ENCODE assay signal across 8 cellular contexts in genomic region chr6:5135783-5136376, GRCh38. TPM values are rescaled to one million over a fixed set of nuclear protein-coding genes. Genes with fewer than 3 reads are reported as not detected.
A peak's percentile ranks its signal among the peaks of the same experiment; 100 is the strongest.
DNase-seq lines count a peak whose midpoint lies in the region; ATAC-seq and TF ChIP-seq lines count a peak whose summit lies in the region.

No MANE protein-coding gene starts in this region.

- H3K4me1 ChIP-seq in cardiac muscle cell (ENCODE audit: low read depth) (no peaks in the 10 kb centered on the region), right cardiac atrium (ENCODE audit: control insufficient read depth, insufficient read depth, low read length) (no peaks in the 10 kb centered on the region), foreskin keratinocyte (no peaks in the 10 kb centered on the region)

- no peak overlapping the region for H3K4me3 Mint-ChIP-seq in activated CD8-positive, alpha-beta memory T cell treated with anti-CD3 and anti-CD28 coated beads, Interleukin-2, amount 10 ng/mL, durations not matched to agents 7 days and 5 days

- no peaks in the 10 kb centered on the region for H3K27me3 Mint-ChIP-seq in activated CD8-positive, alpha-beta memory T cell treated with anti-CD3 and anti-CD28 coated beads, Interleukin-2, amount 10 ng/mL, durations not matched to agents 7 days and 5 days

- H3K27ac ChIP-seq in cardiac muscle cell, result no peak overlapping the region
- H3K27ac ChIP-seq in right cardiac atrium (ENCODE audit: low read length), result no peak overlapping the region
- no peak overlapping the region for H3K27ac ChIP-seq in foreskin keratinocyte

- H3K4me3 ChIP-seq in cardiac muscle cell (no peak overlapping the region), right cardiac atrium (ENCODE audit: low read length) (no peak overlapping the region)

- no peaks in the 10 kb centered on the region for H3K9me3 Mint-ChIP-seq in activated CD8-positive, alpha-beta memory T cell treated with anti-CD3 and anti-CD28 coated beads, Interleukin-2, amount 10 ng/mL, durations not matched to agents 7 days and 5 days (ENCODE audit: low read depth)

- WGBS in right cardiac atrium, result 50% methylated on average over 9 of the region's 9 CpGs

- TF ChIP-seq CTCF in cardiac muscle cell (IDR thresholded peaks at IDR 0.05; ENCODE audit: low read depth, low read length) (peak; percentile 61), foreskin keratinocyte (conservative IDR thresholded peaks at IDR 0.05) (peak; percentile 67)

- ATAC-seq in right cardiac atrium (no peak), foreskin keratinocyte (peak; percentile 74), HG03521 (IDR thresholded peaks at IDR 0.05; ENCODE audit: unreplicated experiment) (no peak), HG02759 (IDR thresholded peaks at IDR 0.05; ENCODE audit: unreplicated experiment) (no peak)
- ATAC-seq in activated CD8-positive, alpha-beta memory T cell treated with anti-CD3 and anti-CD28 coated beads, Interleukin-2, amount 10 ng/mL, durations not matched to agents 7 days and 5 days, result peak; percentile 84

- H3K36me3 Mint-ChIP-seq in activated CD8-positive, alpha-beta memory T cell treated with anti-CD3 and anti-CD28 coated beads, Interleukin-2, amount 10 ng/mL, durations not matched to agents 7 days and 5 days, result no peaks in the 10 kb centered on the region

- CTCF ChIA-PET in activated CD8-positive, alpha-beta memory T cell treated with anti-CD3 and anti-CD28 coated beads, Interleukin-2, amount 10 ng/mL, durations not matched to agents 7 days and 5 days (lab: Charles Lee), result interaction anchor here (1.3 kb wide), 1 partner anchor 167 kb away, joined by 4 read pairs; no protein-coding TSS in a partner anchor

- H3K27me3 ChIP-seq in cardiac muscle cell (no peaks in the 10 kb centered on the region), right cardiac atrium (ENCODE audit: control insufficient read depth, insufficient read depth) (no peaks in the 10 kb centered on the region), foreskin keratinocyte (no peaks in the 10 kb centered on the region)

- no peaks in the 10 kb centered on the region for H3K36me3 ChIP-seq in cardiac muscle cell

- H3K4me1 Mint-ChIP-seq in activated CD8-positive, alpha-beta memory T cell treated with anti-CD3 and anti-CD28 coated beads, Interleukin-2, amount 10 ng/mL, durations not matched to agents 7 days and 5 days, result peaks cover 4% of the 10 kb centered on the region

- H3K27ac Mint-ChIP-seq in activated CD8-positive, alpha-beta memory T cell treated with anti-CD3 and anti-CD28 coated beads, Interleukin-2, amount 10 ng/mL, durations not matched to agents 7 days and 5 days, result no peak overlapping the region

- intact Hi-C loops in right cardiac atrium (cut with DNase I), result no loop called here

- H3K9me3 ChIP-seq in cardiac muscle cell (ENCODE audit: low read depth), result no peaks in the 10 kb centered on the region
- no peaks in the 10 kb centered on the region for H3K9me3 ChIP-seq in right cardiac atrium (ENCODE audit: control insufficient read depth, low read length)

- peak in 1 of 2 donors; percentile 45 for DNase-seq in cardiac muscle cell (ENCODE audit: low read depth in 1 of 2, low spot score in 1 of 2)
- DNase-seq in right cardiac atrium, result no peak
- peak; percentile 42 for DNase-seq in NCI-H460 (ENCODE audit: extremely low read depth, low read depth)
- peak; percentile 66 for DNase-seq in activated CD8-positive, alpha-beta memory T cell treated with anti-CD3 and anti-CD28 coated beads, Interleukin-2, amount 10 ng/mL, durations not matched to agents 7 days and 5 days
- DNase-seq in foreskin keratinocyte, result no peak
- peak; percentile 16 for DNase-seq in stimulated activated CD4-positive, alpha-beta T cell treated with anti-CD3 and anti-CD28 coated beads, Interleukin-2, amount 100 ng/mL, for 4 hours (ENCODE audit: low read depth)

RNA-seq across cellular contexts. Expression of gene PPP1R3G, which starts 50.7 kb away (rescaled TPM):
- total RNA-seq in cardiac muscle cell (6.1 and 7.6 TPM in 2 replicates), right cardiac atrium (10 to 100 TPM in 3 of 4 donors, 1 to 10 TPM in 1; 6.7 to 19.5 (median 16.2) TPM), foreskin keratinocyte (0.07 and 0.10 TPM in 2 replicates)
- polyA plus RNA-seq in cardiac muscle cell (2.6 and 6.3 TPM in 2 replicates), right cardiac atrium (10.9 TPM), foreskin keratinocyte (0.06 and 0.09 TPM in 2 replicates)
- 0.22 and 0.40 TPM in 2 replicates for total RNA-seq in NCI-H460 (2014; rRNA removed; shearing (Covaris generic))
- polyA plus RNA-seq in NCI-H460 (2014; cell fraction: nucleus; rRNA removed), result 0.07 TPM in 1 of 2 replicates, not detected in the other
- not detected for total RNA-seq in activated CD8-positive, alpha-beta memory T cell treated with anti-CD3 and anti-CD28 coated beads, Interleukin-2, amount 10 ng/mL, durations not matched to agents 7 days and 5 days

Comparison
In these comparisons a context has a peak if more than half of its experiments do, and no peak if none do; other contexts are left out.
1. DNase-seq: peak in NCI-H460 (single experiment), activated CD8-positive, alpha-beta memory T cell treated with anti-CD3 and anti-CD28 coated beads, Interleukin-2, amount 10 ng/mL, durations not matched to agents 7 days and 5 days (single experiment) and stimulated activated CD4-positive, alpha-beta T cell treated with anti-CD3 and anti-CD28 coated beads, Interleukin-2, amount 100 ng/mL, for 4 hours (single experiment); none in right cardiac atrium (0 of 3) and foreskin keratinocyte (0 of 2).
2. ATAC-seq: peak in activated CD8-positive, alpha-beta memory T cell treated with anti-CD3 and anti-CD28 coated beads, Interleukin-2, amount 10 ng/mL, durations not matched to agents 7 days and 5 days (single experiment) and foreskin keratinocyte (single experiment); none in right cardiac atrium (0 of 2), HG03521 (single experiment) and HG02759 (single experiment).